Comparison of ENCODE assay signal across 28 cellular contexts in genomic region chr1:215277537-215277936, GRCh38.
DNase-seq lines count a peak whose midpoint lies in the region; ATAC-seq, FAIRE-seq and TF ChIP-seq lines count a peak whose summit lies in the region.
"Had no signal": no experiment of that assay in that cellular context is flagged by ENCODE, and none has a peak within 500 bp of the region (broad histone marks: within the 10 kb centered on the region; RNA-seq: fewer than 3 reads in every experiment).

No MANE protein-coding gene starts in this region.

- FAIRE-seq in endothelial cell of umbilical vein (lab: Jason Lieb, UNC) = no peak
- FAIRE-seq: colon, frontal cortex, islet of Langerhans had no signal

- BruUV-seq in endothelial cell of umbilical vein (replicated peaks; lab: Mats Ljungman, UMichigan) = no TSS peak

- no peaks in the 10 kb centered on the region for H3K27me3 ChIP-seq in endothelial cell of umbilical vein (ENCODE audit: control insufficient read depth in 2 of 2, insufficient read depth in 2 of 2, low read length in 2 of 2)
- H3K27me3 ChIP-seq: body of pancreas, neural progenitor cell, transverse colon had no signal

- POLR2A ChIA-PET in endothelial cell of umbilical vein (lab: Charles Lee) = no interaction called here

- H3K9ac ChIP-seq in endothelial cell of umbilical vein (replicated peaks; ENCODE audit: extremely low read depth, insufficient read depth, low read length) = no peak overlapping the region
- H3K9ac ChIP-seq: neural progenitor cell had no signal

- H3K4me2 ChIP-seq in endothelial cell of umbilical vein (ENCODE audit: insufficient read depth, low read length) = peak overlapping the region; percentile 12
- H3K4me2 ChIP-seq: neural progenitor cell, smooth muscle cell had no signal

- H3K9me3 ChIP-seq in endothelial cell of umbilical vein (replicated peaks; ENCODE audit: control insufficient read depth, insufficient read depth, low read length) = no peaks in the 10 kb centered on the region
- H3K9me3 ChIP-seq: body of pancreas, prostate gland, transverse colon had no signal

- no peaks in the 10 kb centered on the region for H3K9me1 ChIP-seq in endothelial cell of umbilical vein (replicated peaks; ENCODE audit: control insufficient read depth, extremely low read depth, insufficient read depth, low read length)

- peaks cover 34% of the 10 kb centered on the region for H3K4me1 ChIP-seq in endothelial cell of umbilical vein (ENCODE audit: control insufficient read depth, extremely low read depth, insufficient read depth, low read length)
- H3K4me1 ChIP-seq: body of pancreas, neural progenitor cell, prostate gland, transverse colon had no signal

- no peaks in the 10 kb centered on the region for H3K79me2 ChIP-seq in endothelial cell of umbilical vein (ENCODE audit: control insufficient read depth, insufficient read depth, low read length)

- no peak overlapping the region for H2AFZ ChIP-seq in endothelial cell of umbilical vein (ENCODE audit: low read depth, low read length)
- H2AFZ ChIP-seq: neural progenitor cell had no signal

- CTCF ChIA-PET in endothelial cell of umbilical vein (lab: Charles Lee) = no interaction called here

- dilution Hi-C loops in endothelial cell of umbilical vein (cut with MboI; ENCODE audit: extremely low pct_ligation_motif_present, low sequenced_read_pairs) = no loop called here

- peak; percentile 41 for DNase-seq in ELR (ENCODE audit: low read depth)
- DNase-seq in endothelial cell of umbilical vein (ENCODE audit: low read depth, low spot score) = peak; percentile 21
- peak; percentile 25 for DNase-seq in skeletal muscle cell (ENCODE audit: low read depth)
- DNase-seq in NCI-H748 (lab: John Stamatoyannopoulos, UW; ENCODE audit: unreplicated experiment) = no peak
- no peak for DNase-seq in HuH-7 (ENCODE audit: low spot score)
- DNase-seq: activated CD4-positive, alpha-beta T cell treated with anti-CD3 and anti-CD28 coated beads for 1 hour; activated CD8-positive, alpha-beta memory T cell treated with anti-CD3 and anti-CD28 coated beads for 24 hours; activated naive CD4-positive, alpha-beta T cell treated with anti-CD3 and anti-CD28 coated beads, Interleukin-2, amount 50 U/mL, for 16 hours; activated T-cell treated with anti-CD3 and anti-CD28 coated beads, Interleukin-2, amount 50 U/mL, for 48 hours; body of pancreas; COR-L47; DND-41; hippocampal formation; KG1; NCI-H1092 treated with DMSO at 0.1 percent for 48 hours; NCI-H510A treated with DMSO at 0.1 percent for 48 hours; stimulated activated CD4-positive, alpha-beta T cell treated with anti-CD3 and anti-CD28 coated beads, Interleukin-2, amount 100 ng/mL, for 48 hours; transverse colon had no signal

- intact Hi-C loops in endothelial cell of umbilical vein (cut with micrococcal nuclease) = no loop called here

- TF ChIP-seq CTCF in endothelial cell of umbilical vein (IDR thresholded peaks at IDR 0.05; ENCODE audit: extremely low read depth in 1 of 2, insufficient read depth in 1 of 2, low read depth in 1 of 2, low read length in 2 of 2) = no peak

- no peaks in the 10 kb centered on the region for H4K20me1 ChIP-seq in endothelial cell of umbilical vein (replicated peaks; ENCODE audit: control insufficient read depth, extremely low read depth, insufficient read depth, low read length)

- H3K27ac ChIP-seq in endothelial cell of umbilical vein (ENCODE audit: insufficient read depth, low read depth, low read length) = no peak overlapping the region
- H3K27ac ChIP-seq: body of pancreas, neural progenitor cell, prostate gland, RWPE1, transverse colon had no signal

- H3K36me3 ChIP-seq in endothelial cell of umbilical vein (ENCODE audit: control insufficient read depth in 2 of 2, extremely low read depth in 1 of 2, insufficient read depth in 2 of 2, low read length in 2 of 2) = no peaks in the 10 kb centered on the region
- H3K36me3 ChIP-seq: neural progenitor cell, prostate gland, transverse colon had no signal

- ATAC-seq in GM19328 (IDR thresholded peaks at IDR 0.05; ENCODE audit: unreplicated experiment) = no peak
- ATAC-seq in GM21367 (IDR thresholded peaks at IDR 0.05; ENCODE audit: unreplicated experiment) = no peak
- ATAC-seq: body of pancreas had no signal

- TF ChIP-seq POLR2A in endothelial cell of umbilical vein (IDR thresholded peaks at IDR 0.05; ENCODE audit: low read depth, low read length) = no peak

- H3K4me3 ChIP-seq in endothelial cell of umbilical vein (replicated peaks in 1 of 3; ENCODE audit: insufficient read depth in 1 of 3, low read depth in 1 of 3, low read length in 3 of 3) = no peak overlapping the region
- no peak overlapping the region for H3K4me3 ChIP-seq in skeletal muscle cell (ENCODE audit: low read depth, low read length)
- H3K4me3 ChIP-seq: body of pancreas, neural progenitor cell, prostate gland, smooth muscle cell, transverse colon had no signal

TF ChIP-seq in PFSK-1, 5 proteins besides CTCF, POLR2A, EP300 and RAD21:
- TF ChIP-seq FOXP2 (optimal IDR thresholded peaks at IDR 0.05; ENCODE audit: borderline replicate concordance, extremely low read depth, extremely low read length, insufficient read depth) = no peak
- TF ChIP-seq SIN3A (IDR thresholded peaks at IDR 0.05; ENCODE audit: borderline replicate concordance, insufficient read depth, low read length) = 0 out of 2 replicates have a peak, but pooled peaks have one; percentile 52
TF ChIP-seq in PFSK-1: peak in this region for 1.

TF ChIP-seq in endothelial cell of umbilical vein, 7 proteins besides CTCF, POLR2A, EP300 and RAD21:
- no peak for TF ChIP-seq JUN (IDR thresholded peaks at IDR 0.05; ENCODE audit: borderline replicate concordance, insufficient read depth, insufficient read length, low read depth)
- peak; percentile 41 for TF ChIP-seq GATA2 (IDR thresholded peaks at IDR 0.05; ENCODE audit: insufficient read depth, insufficient read length, low read depth, low read length)

Comparison
In these comparisons a context has a peak if more than half of its experiments do, and no peak if none do; other contexts are left out.
1. DNase-seq: peak in ELR (single experiment), endothelial cell of umbilical vein (single experiment) and skeletal muscle cell (single experiment); none in NCI-H748 (single experiment) and HuH-7 (single experiment).